ENCODE assay signal across 30 cellular contexts in genomic region chr11:118320515-118320914, GRCh38. TPM values are rescaled to one million over a fixed set of nuclear protein-coding genes. Genes with fewer than 3 reads are reported as not detected.
A peak's percentile ranks its signal among the peaks of the same experiment; 100 is the strongest.
DNase-seq lines count a peak whose midpoint lies in the region; ATAC-seq, FAIRE-seq and TF ChIP-seq lines count a peak whose summit lies in the region.
"Had no signal": no experiment of that assay in that cellular context is flagged by ENCODE, and none has a peak within 500 bp of the region (broad histone marks: within the 10 kb centered on the region; RNA-seq: fewer than 3 reads in every experiment).

No MANE protein-coding gene starts in this region.

- WGBS in HepG2 (ENCODE audit: low lambda C conversion rate): 50% methylated on average over 3 of the region's 3 CpGs
- 90% methylated on average over 3 of the region's 3 CpGs for WGBS in right lobe of liver (ENCODE audit: insufficient coverage, low coverage, low lambda C conversion rate, missing lambda C conversion rate)

- FAIRE-seq in HepG2 (lab: Jason Lieb, UNC): no peak
- FAIRE-seq: frontal cortex, urothelium cell line had no signal

- peaks cover 30% of the 10 kb centered on the region for H3K36me3 Mint-ChIP-seq in effector memory CD8-positive, alpha-beta T cell (ENCODE audit: insufficient read depth)
- H3K36me3 Mint-ChIP-seq: natural killer cell had no signal

- TF ChIP-seq EP300 in HepG2 (IDR thresholded peaks at IDR 0.05; ENCODE audit: low read depth in 2 of 2, low read length in 2 of 2) (no peak), HepG2 (CRISPR knock-in tag; IDR thresholded peaks at IDR 0.05; ENCODE audit: borderline replicate concordance) (no peak)

- no peaks in the 10 kb centered on the region for H3K79me2 ChIP-seq in HepG2 (ENCODE audit: insufficient read depth, low read length)
- no peaks in the 10 kb centered on the region for H3K79me2 ChIP-seq in OCI-LY1 (ENCODE audit: insufficient read depth, low read length)

- in situ Hi-C loops in HepG2 (cut with HindIII; ENCODE audit: extremely low pct_ligation_motif_present, low pct_unique_long_range_greater_than_20kb): no loop called here

- H3K9me3 ChIP-seq in HepG2 (ENCODE audit: low read length) (no peaks in the 10 kb centered on the region), right lobe of liver (no peaks in the 10 kb centered on the region), OCI-LY1 (ENCODE audit: low read length) (no peaks in the 10 kb centered on the region)
- H3K9me3 ChIP-seq: esophagus squamous epithelium, SK-N-SH had no signal

- POLR2A ChIA-PET in HepG2 (lab: Yijun Ruan, JAX): no interaction called here

- H3K27ac Mint-ChIP-seq in effector memory CD8-positive, alpha-beta T cell: peak overlapping the region; percentile 71 to 90
- H3K27ac Mint-ChIP-seq: activated CD8-positive, alpha-beta T cell treated with anti-CD3 and anti-CD28 coated beads for 36 hours; H9 had no signal

- H3K27me3 Mint-ChIP-seq in effector memory CD8-positive, alpha-beta T cell: no peaks in the 10 kb centered on the region
- H3K27me3 Mint-ChIP-seq: activated CD8-positive, alpha-beta T cell treated with anti-CD3 and anti-CD28 coated beads for 36 hours had no signal

- H3K27ac ChIP-seq in HepG2 (ENCODE audit: extremely low read length, insufficient read depth, low read length) (no peak overlapping the region), right lobe of liver (no peak overlapping the region), OCI-LY1 (ENCODE audit: low read depth, low read length, poor library complexity, severe bottlenecking) (peak overlapping the region; percentile 45)
- H3K27ac ChIP-seq: coronary artery, esophagus squamous epithelium, WERI-Rb-1 had no signal

- no peaks in the 10 kb centered on the region for H3F3A ChIP-seq in OCI-LY1 (ENCODE audit: insufficient read depth, low read length)

- TF ChIP-seq CTCF in HepG2 (CRISPR knock-in tag; IDR thresholded peaks at IDR 0.05): no peak
- TF ChIP-seq CTCF in right lobe of liver (IDR thresholded peaks at IDR 0.05): no peak
- TF ChIP-seq CTCF in OCI-LY1 (IDR thresholded peaks at IDR 0.05; ENCODE audit: low read length): no peak

- BruUV-seq in HepG2 (replicated peaks; lab: Mats Ljungman, UMichigan): no TSS peak

- ATAC-seq in HepG2 (no peak), right lobe of liver (no peak), HG02852 (IDR thresholded peaks at IDR 0.05; ENCODE audit: unreplicated experiment) (no peak)
- ATAC-seq in effector memory CD8-positive, alpha-beta T cell (replicated peaks): no peak
- ATAC-seq: activated CD8-positive, alpha-beta T cell treated with anti-CD3 and anti-CD28 coated beads for 36 hours; natural killer cell had no signal

- CTCF ChIA-PET in HepG2 (lab: Yijun Ruan, JAX; ENCODE audit: low intra/inter-chr PET ratio, low total read pairs): no interaction called here

- H3K27me3 ChIP-seq in HepG2 (ENCODE audit: control insufficient read depth in 1 of 2, insufficient read depth in 2 of 2, low read length in 2 of 2): peaks cover 5 to 41% of the 10 kb centered on the region in 2 experiments; a peak in 3 of 5 replicates
- no peaks in the 10 kb centered on the region for H3K27me3 ChIP-seq in right lobe of liver
- no peaks in the 10 kb centered on the region for H3K27me3 ChIP-seq in OCI-LY1 (ENCODE audit: insufficient read depth, low read length)

- H3K4me3 Mint-ChIP-seq in effector memory CD8-positive, alpha-beta T cell: peak overlapping the region; percentile 11 to 41
- H3K4me3 Mint-ChIP-seq: activated CD8-positive, alpha-beta T cell treated with anti-CD3 and anti-CD28 coated beads for 36 hours; H9; natural killer cell had no signal

- H3K36me3 ChIP-seq in HepG2 (replicated peaks in 1 of 2; ENCODE audit: control insufficient read depth in 1 of 2, insufficient read depth in 2 of 2, low read length in 2 of 2): no peaks in the 10 kb centered on the region
- no peaks in the 10 kb centered on the region for H3K36me3 ChIP-seq in right lobe of liver
- H3K36me3 ChIP-seq in OCI-LY1 (ENCODE audit: insufficient read depth, low read length): no peaks in the 10 kb centered on the region
- H3K36me3 ChIP-seq: esophagus squamous epithelium, WERI-Rb-1 had no signal

- H3K9me2 ChIP-seq in OCI-LY1 (ENCODE audit: low read depth, low read length): no peaks in the 10 kb centered on the region
- H3K9me2 ChIP-seq: SK-N-SH had no signal

- H4K20me1 ChIP-seq in HepG2 (ENCODE audit: insufficient read depth, low read length): no peaks in the 10 kb centered on the region
- no peaks in the 10 kb centered on the region for H4K20me1 ChIP-seq in OCI-LY1 (ENCODE audit: insufficient read depth, low read length)

- H3K9ac ChIP-seq in HepG2 (ENCODE audit: insufficient read depth, low read depth, low read length) (no peak overlapping the region), OCI-LY1 (ENCODE audit: low read length) (no peak overlapping the region)
- H3K9ac ChIP-seq: SK-N-SH had no signal

- TF ChIP-seq RAD21 in HepG2 (CRISPR knock-in tag; IDR thresholded peaks at IDR 0.05): no peak

- H3K4me2 ChIP-seq in HepG2 (ENCODE audit: low read depth, low read length): no peak overlapping the region
- H3K4me2 ChIP-seq in OCI-LY1 (ENCODE audit: low read length): no peak overlapping the region
- H3K4me2 ChIP-seq: SK-N-SH, smooth muscle cell had no signal

- H3K4me1 ChIP-seq in HepG2 (ENCODE audit: insufficient read depth, low read length) (peaks cover 29% of the 10 kb centered on the region), right lobe of liver (peaks cover 0 to 14% (median 7%) of the 10 kb centered on the region in 4 donors), OCI-LY1 (ENCODE audit: insufficient read depth, low read length, severe bottlenecking) (peaks cover 54% of the 10 kb centered on the region)

- peaks cover 53 to 56% of the 10 kb centered on the region in 2 donors for H3K4me1 Mint-ChIP-seq in effector memory CD8-positive, alpha-beta T cell (ENCODE audit: low read depth in 2 of 2)

- H3K4me3 ChIP-seq in HepG2 (replicated peaks in 1 of 3; ENCODE audit: insufficient read depth in 1 of 3, low read depth in 2 of 3, low read length in 3 of 3): no peak overlapping the region
- H3K4me3 ChIP-seq in right lobe of liver: no peak overlapping the region
- no peak overlapping the region for H3K4me3 ChIP-seq in OCI-LY1 (ENCODE audit: low read depth, low read length, poor library complexity, severe bottlenecking)
- H3K4me3 ChIP-seq: coronary artery, esophagus squamous epithelium, smooth muscle cell had no signal

- intact Hi-C loops in HepG2 (cut with micrococcal nuclease; ENCODE audit: unreplicated experiment): no loop called here
- intact Hi-C loops in right lobe of liver (cut with DNase I): no loop called here

- H3K9me3 Mint-ChIP-seq in effector memory CD8-positive, alpha-beta T cell: no peaks in the 10 kb centered on the region

- TF ChIP-seq POLR2A in HepG2 (IDR thresholded peaks at IDR 0.05; ENCODE audit: insufficient read depth in 1 of 2, low read depth in 2 of 2, low read length in 2 of 2): no peak
- TF ChIP-seq POLR2A in right lobe of liver (IDR thresholded peaks at IDR 0.05): no peak

- H2AFZ ChIP-seq in HepG2 (ENCODE audit: low read length) (no peak overlapping the region), OCI-LY1 (ENCODE audit: low read length) (no peak overlapping the region)

- DNase-seq in HepG2 (ENCODE audit: low spot score) (no peak), right lobe of liver (no peak), NCI-H82 treated with DMSO at 0.1 percent for 48 hours (lab: John Stamatoyannopoulos, UW; ENCODE audit: unreplicated experiment) (no peak), DMS79 treated with DMSO at 0.1 percent for 48 hours (lab: John Stamatoyannopoulos, UW) (no peak), GDM1 (lab: John Stamatoyannopoulos, UW) (no peak)
- no peak for DNase-seq in effector memory CD8-positive, alpha-beta T cell
- DNase-seq: ACHN; activated CD8-positive, alpha-beta T cell treated with anti-CD3 and anti-CD28 coated beads for 36 hours; activated T-cell treated with anti-CD3 and anti-CD28 coated beads for 4 hours; anterior cingulate cortex; DMS53; esophagus squamous epithelium; H9; natural killer cell; NCI-H1105; NCI-H2029; NCI-H2227 treated with DMSO at 0.1 percent for 48 hours; NCI-H69; retina; SK-N-SH; stimulated activated CD4-positive, alpha-beta T cell treated with anti-CD3 and anti-CD28 coated beads, Interleukin-2, amount 100 ng/mL, for 48 hours; stimulated activated naive CD4-positive, alpha-beta T cell; WERI-Rb-1 had no signal

RNA-seq across cellular contexts. Expression of gene CD3E, which starts 16.0 kb away (rescaled TPM):
- total RNA-seq in HepG2 (2016; rRNA removed; fragmentation: Illumina TruSeq; extraction: Trizol) (not detected in 2 replicates), right lobe of liver (1 to 10 TPM in 2 of 6 experiments, under 1 TPM in 4; 0.55 to 1.5 (median 0.90) TPM)
- not detected in 2 replicates for total RNA-seq in HepG2 (2016; cell fraction: cytosol; rRNA removed; fragmentation: Illumina TruSeq; extraction: Trizol; ENCODE audit: low read depth)
- total RNA-seq in HepG2 (2016; cell fraction: insoluble cytoplasmic fraction; rRNA removed; fragmentation: Illumina TruSeq; extraction: Trizol): not detected in 2 replicates
- total RNA-seq in HepG2 (2016; cell fraction: membrane; rRNA removed; fragmentation: Illumina TruSeq; extraction: Trizol): not detected in 2 replicates
- total RNA-seq in HepG2 (2016; cell fraction: nucleus; rRNA removed; fragmentation: Illumina TruSeq; extraction: Trizol): not detected in 2 replicates
- polyA plus RNA-seq in HepG2 (2011; rRNA removed): not detected in 2 replicates
- polyA plus RNA-seq in HepG2 (2011; cell fraction: cytosol; rRNA removed): not detected in 2 replicates
- not detected in 2 replicates for polyA plus RNA-seq in HepG2 (2011; cell fraction: nucleus; rRNA removed)
- polyA plus RNA-seq in HepG2 (2012): not detected in 2 replicates
- polyA plus RNA-seq in HepG2 (2016; cell fraction: cytosol; fragmentation: Illumina TruSeq; extraction: Trizol; ENCODE audit: low read depth): not detected in 2 replicates
- polyA plus RNA-seq in HepG2 (2016; cell fraction: insoluble cytoplasmic fraction; fragmentation: Illumina TruSeq; extraction: Trizol; ENCODE audit: low read depth): not detected in 2 replicates
- not detected in 2 replicates for polyA plus RNA-seq in HepG2 (2016; cell fraction: membrane; fragmentation: Illumina TruSeq; extraction: Trizol; ENCODE audit: low read depth)
- not detected in 2 replicates for polyA plus RNA-seq in HepG2 (2016; cell fraction: nucleus; fragmentation: Illumina TruSeq; extraction: Trizol; ENCODE audit: insufficient read depth, low read depth)
- polyA minus RNA-seq in HepG2 (2011; rRNA and poly(A)+ RNA removed; ENCODE audit: low replicate concordance): not detected in 2 replicates
- not detected in 2 replicates for polyA minus RNA-seq in HepG2 (2011; cell fraction: cytosol; rRNA and poly(A)+ RNA removed)
- not detected in 2 replicates for polyA minus RNA-seq in HepG2 (2011; cell fraction: nucleus; rRNA and poly(A)+ RNA removed)
- total RNA-seq: frontal cortex, H9, smooth muscle cell, temporal lobe had no signal
- polyA plus RNA-seq: SK-N-SH, smooth muscle cell had no signal

RNA-seq across cellular contexts. Expression of gene CD3D, which starts 22.0 kb away (rescaled TPM):
- total RNA-seq in HepG2 (2016; rRNA removed; fragmentation: Illumina TruSeq; extraction: Trizol) (0.25 and 0.66 TPM in 2 replicates), right lobe of liver (under 1 TPM in 4 of 6 experiments, not detected in 2; 0.64 to 0.98 (median 0.89) TPM)
- not detected in 2 replicates for total RNA-seq in HepG2 (2016; cell fraction: cytosol; rRNA removed; fragmentation: Illumina TruSeq; extraction: Trizol; ENCODE audit: low read depth)
- 0.30 and 0.58 TPM in 2 replicates for total RNA-seq in HepG2 (2016; cell fraction: insoluble cytoplasmic fraction; rRNA removed; fragmentation: Illumina TruSeq; extraction: Trizol)
- not detected in 2 replicates for total RNA-seq in HepG2 (2016; cell fraction: membrane; rRNA removed; fragmentation: Illumina TruSeq; extraction: Trizol)
- 0.81 TPM in 1 of 2 replicates, not detected in the other for total RNA-seq in HepG2 (2016; cell fraction: nucleus; rRNA removed; fragmentation: Illumina TruSeq; extraction: Trizol)
- polyA plus RNA-seq in HepG2 (2011; rRNA removed): 6.6 and 7.2 TPM in 2 replicates
- polyA plus RNA-seq in HepG2 (2011; cell fraction: cytosol; rRNA removed): 5.8 and 6.4 TPM in 2 replicates
- 1.00 and 1.8 TPM in 2 replicates for polyA plus RNA-seq in HepG2 (2011; cell fraction: nucleus; rRNA removed)
- polyA plus RNA-seq in HepG2 (2012): 1.5 and 2.9 TPM in 2 replicates
- 0.12 TPM in 1 of 2 replicates, not detected in the other for polyA plus RNA-seq in HepG2 (2016; cell fraction: cytosol; fragmentation: Illumina TruSeq; extraction: Trizol; ENCODE audit: low read depth)
- polyA plus RNA-seq in HepG2 (2016; cell fraction: insoluble cytoplasmic fraction; fragmentation: Illumina TruSeq; extraction: Trizol; ENCODE audit: low read depth): 0.40 and 0.81 TPM in 2 replicates
- not detected in 2 replicates for polyA plus RNA-seq in HepG2 (2016; cell fraction: membrane; fragmentation: Illumina TruSeq; extraction: Trizol; ENCODE audit: low read depth)
- polyA plus RNA-seq in HepG2 (2016; cell fraction: nucleus; fragmentation: Illumina TruSeq; extraction: Trizol; ENCODE audit: insufficient read depth, low read depth): 1.3 TPM in 1 of 2 replicates, not detected in the other
- 0.23 and 2.9 TPM in 2 replicates for polyA minus RNA-seq in HepG2 (2011; rRNA and poly(A)+ RNA removed; ENCODE audit: low replicate concordance)
- 1.3 and 4.3 TPM in 2 replicates for polyA minus RNA-seq in HepG2 (2011; cell fraction: cytosol; rRNA and poly(A)+ RNA removed)
- polyA minus RNA-seq in HepG2 (2011; cell fraction: nucleus; rRNA and poly(A)+ RNA removed): not detected in 2 replicates
- total RNA-seq: frontal cortex, H9, smooth muscle cell, temporal lobe had no signal
- polyA plus RNA-seq: smooth muscle cell had no signal

RNA-seq across cellular contexts. Expression of gene CD3G, which starts 23.6 kb away (rescaled TPM):
- total RNA-seq in HepG2 (2016; rRNA removed; fragmentation: Illumina TruSeq; extraction: Trizol): not detected in 2 replicates
- total RNA-seq in HepG2 (2016; cell fraction: cytosol; rRNA removed; fragmentation: Illumina TruSeq; extraction: Trizol; ENCODE audit: low read depth): not detected in 2 replicates
- total RNA-seq in HepG2 (2016; cell fraction: insoluble cytoplasmic fraction; rRNA removed; fragmentation: Illumina TruSeq; extraction: Trizol): not detected in 2 replicates
- total RNA-seq in HepG2 (2016; cell fraction: membrane; rRNA removed; fragmentation: Illumina TruSeq; extraction: Trizol): not detected in 2 replicates
- total RNA-seq in HepG2 (2016; cell fraction: nucleus; rRNA removed; fragmentation: Illumina TruSeq; extraction: Trizol): not detected in 2 replicates
- polyA plus RNA-seq in HepG2 (2011; rRNA removed): not detected in 2 replicates
- polyA plus RNA-seq in HepG2 (2011; cell fraction: cytosol; rRNA removed): 0.03 TPM in 2 replicates
- not detected in 2 replicates for polyA plus RNA-seq in HepG2 (2011; cell fraction: nucleus; rRNA removed)
- polyA plus RNA-seq in HepG2 (2012): not detected in 2 replicates
- polyA plus RNA-seq in HepG2 (2016; cell fraction: cytosol; fragmentation: Illumina TruSeq; extraction: Trizol; ENCODE audit: low read depth): not detected in 2 replicates
- polyA plus RNA-seq in HepG2 (2016; cell fraction: insoluble cytoplasmic fraction; fragmentation: Illumina TruSeq; extraction: Trizol; ENCODE audit: low read depth): not detected in 2 replicates
- polyA plus RNA-seq in HepG2 (2016; cell fraction: membrane; fragmentation: Illumina TruSeq; extraction: Trizol; ENCODE audit: low read depth): not detected in 2 replicates
- not detected in 2 replicates for polyA plus RNA-seq in HepG2 (2016; cell fraction: nucleus; fragmentation: Illumina TruSeq; extraction: Trizol; ENCODE audit: insufficient read depth, low read depth)
- not detected in 2 replicates for polyA minus RNA-seq in HepG2 (2011; rRNA and poly(A)+ RNA removed; ENCODE audit: low replicate concordance)
- polyA minus RNA-seq in HepG2 (2011; cell fraction: cytosol; rRNA and poly(A)+ RNA removed): not detected in 2 replicates
- polyA minus RNA-seq in HepG2 (2011; cell fraction: nucleus; rRNA and poly(A)+ RNA removed): not detected in 2 replicates
- total RNA-seq in right lobe of liver: 1 to 10 TPM in 1 of 6 experiments, under 1 TPM in 5; 0.27 to 1.7 (median 0.36) TPM
- total RNA-seq: frontal cortex, H9, smooth muscle cell had no signal
- polyA plus RNA-seq: SK-N-SH, smooth muscle cell had no signal

RNA-seq across cellular contexts. Expression of gene UBE4A, which starts 38.9 kb away (rescaled TPM):
- total RNA-seq in HepG2 (2016; rRNA removed; fragmentation: Illumina TruSeq; extraction: Trizol) (24.8 and 32.7 TPM in 2 replicates), right lobe of liver (10 to 100 TPM; 25.5 to 36.9 (median 28.5) TPM)
- total RNA-seq in HepG2 (2016; cell fraction: cytosol; rRNA removed; fragmentation: Illumina TruSeq; extraction: Trizol; ENCODE audit: low read depth): 9.0 and 10.7 TPM in 2 replicates
- total RNA-seq in HepG2 (2016; cell fraction: insoluble cytoplasmic fraction; rRNA removed; fragmentation: Illumina TruSeq; extraction: Trizol): 24.4 and 32.2 TPM in 2 replicates
- 8.6 and 10.2 TPM in 2 replicates for total RNA-seq in HepG2 (2016; cell fraction: membrane; rRNA removed; fragmentation: Illumina TruSeq; extraction: Trizol)
- total RNA-seq in HepG2 (2016; cell fraction: nucleus; rRNA removed; fragmentation: Illumina TruSeq; extraction: Trizol): 51.5 and 55.7 TPM in 2 replicates
- polyA plus RNA-seq in HepG2 (2011; rRNA removed): 14.7 and 15.1 TPM in 2 replicates
- polyA plus RNA-seq in HepG2 (2011; cell fraction: cytosol; rRNA removed): 6.3 and 10.9 TPM in 2 replicates
- polyA plus RNA-seq in HepG2 (2011; cell fraction: nucleus; rRNA removed): 22.7 and 27.7 TPM in 2 replicates
- 14.2 and 17.5 TPM in 2 replicates for polyA plus RNA-seq in HepG2 (2012)
- polyA plus RNA-seq in HepG2 (2016; cell fraction: cytosol; fragmentation: Illumina TruSeq; extraction: Trizol; ENCODE audit: low read depth): 10.2 and 10.9 TPM in 2 replicates
- 14.3 and 15.0 TPM in 2 replicates for polyA plus RNA-seq in HepG2 (2016; cell fraction: insoluble cytoplasmic fraction; fragmentation: Illumina TruSeq; extraction: Trizol; ENCODE audit: low read depth)
- polyA plus RNA-seq in HepG2 (2016; cell fraction: membrane; fragmentation: Illumina TruSeq; extraction: Trizol; ENCODE audit: low read depth): 2.3 and 3.4 TPM in 2 replicates
- polyA plus RNA-seq in HepG2 (2016; cell fraction: nucleus; fragmentation: Illumina TruSeq; extraction: Trizol; ENCODE audit: insufficient read depth, low read depth): 56.7 and 57.0 TPM in 2 replicates
- 20.3 and 25.5 TPM in 2 replicates for polyA minus RNA-seq in HepG2 (2011; rRNA and poly(A)+ RNA removed; ENCODE audit: low replicate concordance)
- 21.0 and 25.3 TPM in 2 replicates for polyA minus RNA-seq in HepG2 (2011; cell fraction: cytosol; rRNA and poly(A)+ RNA removed)
- 25.1 and 32.6 TPM in 2 replicates for polyA minus RNA-seq in HepG2 (2011; cell fraction: nucleus; rRNA and poly(A)+ RNA removed)

RNA-seq across cellular contexts. Expression of gene MPZL2, which starts 56.4 kb away (rescaled TPM):
- total RNA-seq in HepG2 (2016; rRNA removed; fragmentation: Illumina TruSeq; extraction: Trizol) (16.6 and 27.9 TPM in 2 replicates), right lobe of liver (10 to 100 TPM; 13.0 to 32.4 (median 21.2) TPM)
- 2.2 and 2.3 TPM in 2 replicates for total RNA-seq in HepG2 (2016; cell fraction: cytosol; rRNA removed; fragmentation: Illumina TruSeq; extraction: Trizol; ENCODE audit: low read depth)
- 14.3 and 27.1 TPM in 2 replicates for total RNA-seq in HepG2 (2016; cell fraction: insoluble cytoplasmic fraction; rRNA removed; fragmentation: Illumina TruSeq; extraction: Trizol)
- 4.6 and 5.7 TPM in 2 replicates for total RNA-seq in HepG2 (2016; cell fraction: membrane; rRNA removed; fragmentation: Illumina TruSeq; extraction: Trizol)
- 37.3 and 38.2 TPM in 2 replicates for total RNA-seq in HepG2 (2016; cell fraction: nucleus; rRNA removed; fragmentation: Illumina TruSeq; extraction: Trizol)
- 41.0 and 53.7 TPM in 2 replicates for polyA plus RNA-seq in HepG2 (2011; rRNA removed)
- 26.1 and 32.3 TPM in 2 replicates for polyA plus RNA-seq in HepG2 (2011; cell fraction: cytosol; rRNA removed)
- polyA plus RNA-seq in HepG2 (2011; cell fraction: nucleus; rRNA removed): 33.6 and 34.4 TPM in 2 replicates
- 19.5 and 32.5 TPM in 2 replicates for polyA plus RNA-seq in HepG2 (2012)
- polyA plus RNA-seq in HepG2 (2016; cell fraction: cytosol; fragmentation: Illumina TruSeq; extraction: Trizol; ENCODE audit: low read depth): 1.4 and 1.6 TPM in 2 replicates
- polyA plus RNA-seq in HepG2 (2016; cell fraction: insoluble cytoplasmic fraction; fragmentation: Illumina TruSeq; extraction: Trizol; ENCODE audit: low read depth): 14.0 and 15.4 TPM in 2 replicates
- 2.7 and 3.2 TPM in 2 replicates for polyA plus RNA-seq in HepG2 (2016; cell fraction: membrane; fragmentation: Illumina TruSeq; extraction: Trizol; ENCODE audit: low read depth)
- polyA plus RNA-seq in HepG2 (2016; cell fraction: nucleus; fragmentation: Illumina TruSeq; extraction: Trizol; ENCODE audit: insufficient read depth, low read depth): 46.0 and 46.2 TPM in 2 replicates
- polyA minus RNA-seq in HepG2 (2011; rRNA and poly(A)+ RNA removed; ENCODE audit: low replicate concordance): 46.6 and 89.0 TPM in 2 replicates
- polyA minus RNA-seq in HepG2 (2011; cell fraction: cytosol; rRNA and poly(A)+ RNA removed): 16.1 and 23.3 TPM in 2 replicates
- 32.2 and 41.3 TPM in 2 replicates for polyA minus RNA-seq in HepG2 (2011; cell fraction: nucleus; rRNA and poly(A)+ RNA removed)
